ENCODE assay signal across 1 cellular context in genomic region chr7:120164-120555, GRCh38.
TF ChIP-seq lines count a peak whose summit lies in the region.

No MANE protein-coding gene starts in this region.

TF ChIP-seq in H1, 55 proteins besides CTCF, POLR2A, EP300 and RAD21 (continued from another document):
- TF ChIP-seq USF2 (IDR thresholded peaks at IDR 0.05; ENCODE audit: low read length) (no peak), POU5F1 (IDR thresholded peaks at IDR 0.05; ENCODE audit: low read depth, low read length) (no peak), MAX (IDR thresholded peaks at IDR 0.05) (no peak), TEAD4 (IDR thresholded peaks at IDR 0.05; ENCODE audit: low read depth, low read length) (no peak), CHD7 (IDR thresholded peaks at IDR 0.05; ENCODE audit: insufficient replicate concordance, low read length) (no peak), TAF7 (optimal IDR thresholded peaks at IDR 0.05; ENCODE audit: borderline replicate concordance, low read depth, low read length) (no peak), HDAC6 (IDR thresholded peaks at IDR 0.05; ENCODE audit: low read depth, low read length) (no peak), ATF3 (IDR thresholded peaks at IDR 0.05; ENCODE audit: insufficient read depth, low read depth, low read length) (no peak)
